9 cellular contexts compared by ENCODE assay signal in genomic region chr1:84297546-84298244, GRCh38. TPM values are rescaled to one million over a fixed set of nuclear protein-coding genes. Genes with fewer than 3 reads are reported as not detected.
DNase-seq lines count a peak whose midpoint lies in the region; ATAC-seq and TF ChIP-seq lines count a peak whose summit lies in the region.
"Had no signal": no experiment of that assay in that cellular context is flagged by ENCODE, and none has a peak within 500 bp of the region (broad histone marks: within the 10 kb centered on the region; RNA-seq: fewer than 3 reads in every experiment).

No MANE protein-coding gene starts in this region.

- H3K4me3 ChIP-seq in Panc1 (ENCODE audit: low read depth in 2 of 2, low read length in 2 of 2) = peak overlapping the region; percentile 78 to 86
- peak overlapping the region; percentile 64 for H3K4me3 ChIP-seq in fibroblast of the aortic adventitia (ENCODE audit: low read depth, low read length)
- H3K4me3 ChIP-seq in skeletal muscle tissue (ENCODE audit: low read length in 3 of 3) = peak overlapping the region; percentile 54 to 87 (median 55)

- ATAC-seq in GM19397 (IDR thresholded peaks at IDR 0.05; ENCODE audit: unreplicated experiment) (peak; percentile 10), Panc1 (peak; percentile 24; the same call in 1 of the 2 replicates), GM21447 (IDR thresholded peaks at IDR 0.05; ENCODE audit: unreplicated experiment) (no peak)

- H3K36me3 ChIP-seq in Panc1 (ENCODE audit: control insufficient read depth, insufficient read depth, low read length) (no peaks in the 10 kb centered on the region), skeletal muscle tissue (ENCODE audit: control insufficient read depth in 3 of 3, insufficient read depth in 3 of 3, low read length in 3 of 3) (no peaks in the 10 kb centered on the region)
- H3K36me3 ChIP-seq: neutrophil had no signal

- peak overlapping the region; percentile 10 to 92 (median 88) for H3K9ac ChIP-seq in skeletal muscle tissue (ENCODE audit: low read depth in 1 of 3, low read length in 3 of 3)

- in situ Hi-C loops in Panc1 (cut with HindIII; ENCODE audit: low pct_unique_long_range_greater_than_20kb, low sequenced_read_pairs) = no loop called here

- CTCF ChIA-PET in Panc1 (lab: Charles Lee) (interaction anchor here (0.7 kb wide), 1 partner anchor 135 kb away, joined by 3 read pairs; no protein-coding TSS in a partner anchor), GM10248 (lab: Yijun Ruan, JAX) (interaction anchor here (1.1 to 2.4 kb wide), 4 partner anchors 12 to 365 kb away, joined by 3 to 5 read pairs (median 3); no protein-coding TSS in a partner anchor)

- no TSS peak for BruUV-seq in Panc1 (replicated peaks; lab: Mats Ljungman, UMichigan)

- H3K27ac ChIP-seq in Panc1 (ENCODE audit: low read length) (no peak overlapping the region), skeletal muscle tissue (ENCODE audit: low read depth, low read length) (peak overlapping the region; percentile 87)
- H3K27ac ChIP-seq: neutrophil had no signal

- H3K9me3 ChIP-seq in Panc1 (ENCODE audit: control insufficient read depth, insufficient read depth, low read depth, low read length) = no peaks in the 10 kb centered on the region
- H3K9me3 ChIP-seq in skeletal muscle tissue (ENCODE audit: control insufficient read depth in 3 of 3, low read length in 3 of 3) = no peaks in the 10 kb centered on the region
- H3K9me3 ChIP-seq: neutrophil had no signal

- H3K4me1 ChIP-seq in Panc1 (ENCODE audit: control insufficient read depth, insufficient read depth, low read length) (peaks cover 40% of the 10 kb centered on the region), skeletal muscle tissue (ENCODE audit: control insufficient read depth in 3 of 3, insufficient read depth in 3 of 3, low read length in 3 of 3) (peaks cover 16 to 35% (median 33%) of the 10 kb centered on the region in 3 donors)

- TF ChIP-seq CTCF in Panc1 (IDR thresholded peaks at IDR 0.05) (no peak), fibroblast of the aortic adventitia (IDR thresholded peaks at IDR 0.05; ENCODE audit: insufficient read depth, low read length) (no peak), GM10248 (IDR thresholded peaks at IDR 0.05; ENCODE audit: control extremely low read depth, extremely low read depth, low read depth, missing control alignments) (no peak)

- DNase-seq in Panc1 (ENCODE audit: low read depth, low spot score) (no peak), fibroblast of the aortic adventitia (ENCODE audit: low read depth) (no peak), retina (no peak), GM10248 (ENCODE audit: extremely low spot score) (no peak)
- DNase-seq in effector CD8-positive, alpha-beta T cell (lab: John Stamatoyannopoulos, UW) = no peak

- intact Hi-C loops in Panc1 (cut with micrococcal nuclease; ENCODE audit: unreplicated experiment) = no loop called here

- H3K27me3 ChIP-seq in Panc1 (ENCODE audit: control insufficient read depth, insufficient read depth, low read length) = no peaks in the 10 kb centered on the region
- H3K27me3 ChIP-seq in skeletal muscle tissue (ENCODE audit: control insufficient read depth in 3 of 3, insufficient read depth in 3 of 3, low read length in 3 of 3) = no peaks in the 10 kb centered on the region
- H3K27me3 ChIP-seq: neutrophil had no signal

- POLR2A ChIA-PET in Panc1 (lab: Charles Lee) (interaction anchor here (0.6 kb wide), 1 partner anchor 32 kb away, joined by 3 read pairs; no protein-coding TSS in a partner anchor), GM10248 (lab: Yijun Ruan, JAX) (no interaction called here)

RNA-seq across cellular contexts. Expression of gene SAMD13, which starts 3.8 kb away (rescaled TPM):
- total RNA-seq in Panc1 (2021; ENCODE audit: unreplicated experiment) (2.2 TPM), fibroblast of the aortic adventitia (ENCODE audit: low replicate concordance) (1.4 and 3.1 TPM in 2 replicates), skeletal muscle tissue (13.0 TPM)
- 1.0 TPM for polyA plus RNA-seq in Panc1 (2012; ENCODE audit: insufficient read length)
